In genomic region chr2:28134857-28135256, GRCh38 we compare ENCODE assay signal across 11 cellular contexts.
DNase-seq lines count a peak whose midpoint lies in the region; ATAC-seq and TF ChIP-seq lines count a peak whose summit lies in the region.
"Had no signal": no experiment of that assay in that cellular context is flagged by ENCODE, and none has a peak within 500 bp of the region (broad histone marks: within the 10 kb centered on the region; RNA-seq: fewer than 3 reads in every experiment).

No MANE protein-coding gene starts in this region.

- peaks cover 16% of the 10 kb centered on the region for H3K36me3 Mint-ChIP-seq in MCF 10A (ENCODE audit: insufficient read depth, unreplicated experiment)
- H3K36me3 Mint-ChIP-seq in natural killer cell treated with Interleukin-12 subunit alpha and Interleukin-12 subunit beta and Interleukin-15 and Interleukin-18, amount 100 ng/mL, for 72 hours: peaks cover 5% of the 10 kb centered on the region

- POLR2A ChIA-PET in MCF 10A (lab: Yijun Ruan, JAX): interaction anchor here (0.6 to 5.3 kb wide), 34 partner anchors 11 to 428 kb away, joined by 3 to 35 read pairs (median 4); partner anchors contain the start of gene FOSL2

- H3K9me2 ChIP-seq in MM.1S (replicated peaks; ENCODE audit: insufficient read depth, low read length): no peaks in the 10 kb centered on the region
- no peaks in the 10 kb centered on the region for H3K9me2 ChIP-seq in Karpas-422 (replicated peaks; ENCODE audit: insufficient read depth, low read length)

- peak overlapping the region; percentile 4 for H3K4me3 Mint-ChIP-seq in MCF 10A (ENCODE audit: unreplicated experiment)
- H3K4me3 Mint-ChIP-seq in natural killer cell treated with Interleukin-12 subunit alpha and Interleukin-12 subunit beta and Interleukin-15 and Interleukin-18, amount 100 ng/mL, for 72 hours: peak overlapping the region; percentile 21

- H3K4me3 ChIP-seq in MM.1S (ENCODE audit: low read length) (no peak overlapping the region), Karpas-422 (ENCODE audit: low read length) (no peak overlapping the region)
- H3K4me3 ChIP-seq: BLaER1 had no signal

- no peak overlapping the region for H2AFZ ChIP-seq in MM.1S (ENCODE audit: low read length)
- H2AFZ ChIP-seq in Karpas-422 (ENCODE audit: low read length): no peak overlapping the region

- H3K79me2 ChIP-seq in MM.1S (ENCODE audit: low read length): no peaks in the 10 kb centered on the region
- H3K79me2 ChIP-seq in Karpas-422 (ENCODE audit: low read length): no peaks in the 10 kb centered on the region

- H3F3A ChIP-seq in MM.1S (ENCODE audit: insufficient read depth, low read length): no peaks in the 10 kb centered on the region

- CTCF ChIA-PET in MCF 10A (lab: Yijun Ruan, JAX): interaction anchor here (0.5 to 1.3 kb wide), 2 partner anchors 15 to 152 kb away, joined by 3 read pairs; no protein-coding TSS in a partner anchor

- no peak for ATAC-seq in natural killer cell treated with Interleukin-12 subunit alpha and Interleukin-12 subunit beta and Interleukin-15 and Interleukin-18, amount 100 ng/mL, for 72 hours

- TF ChIP-seq CTCF in MM.1S (IDR thresholded peaks at IDR 0.05; ENCODE audit: low read length): no peak
- no peak for TF ChIP-seq CTCF in MCF 10A (IDR thresholded peaks at IDR 0.05; ENCODE audit: unreplicated experiment)

- H3K9me3 ChIP-seq in MM.1S (replicated peaks; ENCODE audit: insufficient read depth, low read length) (no peaks in the 10 kb centered on the region), Karpas-422 (ENCODE audit: low read length) (no peaks in the 10 kb centered on the region)
- H3K9me3 ChIP-seq: BLaER1 had no signal

- H3K27me3 ChIP-seq in MM.1S (replicated peaks; ENCODE audit: insufficient read depth, low read length): no peaks in the 10 kb centered on the region
- H3K27me3 ChIP-seq in Karpas-422 (ENCODE audit: low read length): no peaks in the 10 kb centered on the region
- H3K27me3 ChIP-seq: BLaER1 had no signal

- H3K27ac Mint-ChIP-seq in MCF 10A (ENCODE audit: low read depth, unreplicated experiment): peak overlapping the region; percentile 98
- H3K27ac Mint-ChIP-seq in natural killer cell treated with Interleukin-12 subunit alpha and Interleukin-12 subunit beta and Interleukin-15 and Interleukin-18, amount 100 ng/mL, for 72 hours: peak overlapping the region; percentile 1 to 22

- H3K4me1 Mint-ChIP-seq in MCF 10A (ENCODE audit: insufficient read depth, unreplicated experiment): peaks cover 53% of the 10 kb centered on the region
- H3K4me1 Mint-ChIP-seq in natural killer cell treated with Interleukin-12 subunit alpha and Interleukin-12 subunit beta and Interleukin-15 and Interleukin-18, amount 100 ng/mL, for 72 hours (ENCODE audit: low read depth in 2 of 2): peaks cover 27 to 28% of the 10 kb centered on the region in 2 donors

- no peaks in the 10 kb centered on the region for H3K9me3 Mint-ChIP-seq in MCF 10A (ENCODE audit: unreplicated experiment)
- no peaks in the 10 kb centered on the region for H3K9me3 Mint-ChIP-seq in natural killer cell treated with Interleukin-12 subunit alpha and Interleukin-12 subunit beta and Interleukin-15 and Interleukin-18, amount 100 ng/mL, for 72 hours

- intact Hi-C loops in MCF 10A (cut with micrococcal nuclease) (no loop called here), cardiac septum (cut with DNase I) (no loop called here)

- peak; percentile 87 for DNase-seq in DMS79 (lab: John Stamatoyannopoulos, UW)
- peak; percentile 26 for DNase-seq in MM.1S
- DNase-seq in MCF 10A (ENCODE audit: unreplicated experiment): no peak
- DNase-seq in natural killer cell treated with Interleukin-12 subunit alpha and Interleukin-12 subunit beta and Interleukin-15 and Interleukin-18, amount 100 ng/mL, for 72 hours (ENCODE audit: low spot score): no peak
- no peak for DNase-seq in SKM-1 (lab: John Stamatoyannopoulos, UW; ENCODE audit: unreplicated experiment)
- DNase-seq in AG20443 (ENCODE audit: low spot score): no peak
- no peak for DNase-seq in Karpas-422
- no peak for DNase-seq in cardiac septum (ENCODE audit: low spot score)
- DNase-seq: kidney, retina had no signal

- H3K27ac ChIP-seq in MM.1S (ENCODE audit: low read length): no peak overlapping the region
- H3K27ac ChIP-seq in Karpas-422 (ENCODE audit: low read length): no peak overlapping the region
- H3K27ac ChIP-seq: BLaER1 had no signal

- no peaks in the 10 kb centered on the region for H3K36me3 ChIP-seq in MM.1S (replicated peaks; ENCODE audit: insufficient read depth, low read length)
- no peaks in the 10 kb centered on the region for H3K36me3 ChIP-seq in Karpas-422 (ENCODE audit: insufficient read depth, low read length)

- no peaks in the 10 kb centered on the region for H4K20me1 ChIP-seq in MM.1S (ENCODE audit: insufficient read depth, low read length)
- H4K20me1 ChIP-seq in Karpas-422 (ENCODE audit: insufficient read depth, low read depth, low read length): peaks cover 12% of the 10 kb centered on the region
- H4K20me1 ChIP-seq: BLaER1 had no signal

- no TSS peak for BruUV-seq in MCF 10A (replicated peaks; lab: Mats Ljungman, UMichigan)

- H3K4me1 ChIP-seq in MM.1S (ENCODE audit: low read length): peaks cover 3% of the 10 kb centered on the region; the same call in 1 of the 2 replicates
- peaks cover 7% of the 10 kb centered on the region for H3K4me1 ChIP-seq in Karpas-422 (ENCODE audit: low read length)

- H3K4me2 ChIP-seq in MM.1S (ENCODE audit: low read depth, low read length) (no peak overlapping the region), Karpas-422 (ENCODE audit: low read depth, low read length, poor library complexity, severe bottlenecking) (no peak overlapping the region)

- H3K27me3 Mint-ChIP-seq in MCF 10A (ENCODE audit: insufficient read depth, unreplicated experiment): no peaks in the 10 kb centered on the region
- H3K27me3 Mint-ChIP-seq in natural killer cell treated with Interleukin-12 subunit alpha and Interleukin-12 subunit beta and Interleukin-15 and Interleukin-18, amount 100 ng/mL, for 72 hours: no peaks in the 10 kb centered on the region

- no peak overlapping the region for H3K9ac ChIP-seq in MM.1S (ENCODE audit: low read length)
- no peak overlapping the region for H3K9ac ChIP-seq in Karpas-422 (ENCODE audit: low read length)
- H3K9ac ChIP-seq: BLaER1 had no signal

Comparison
In these comparisons a context has a peak if more than half of its experiments do, and no peak if none do; other contexts are left out.
1. DNase-seq: peak in DMS79 (single experiment) and MM.1S (single experiment); none in MCF 10A (single experiment), natural killer cell treated with Interleukin-12 subunit alpha and Interleukin-12 subunit beta and Interleukin-15 and Interleukin-18, amount 100 ng/mL, for 72 hours (single experiment), SKM-1 (single experiment), AG20443 (single experiment), Karpas-422 (single experiment) and cardiac septum (single experiment).